Comparison of ENCODE assay signal across 7 cellular contexts in the genomic region with DNA sequence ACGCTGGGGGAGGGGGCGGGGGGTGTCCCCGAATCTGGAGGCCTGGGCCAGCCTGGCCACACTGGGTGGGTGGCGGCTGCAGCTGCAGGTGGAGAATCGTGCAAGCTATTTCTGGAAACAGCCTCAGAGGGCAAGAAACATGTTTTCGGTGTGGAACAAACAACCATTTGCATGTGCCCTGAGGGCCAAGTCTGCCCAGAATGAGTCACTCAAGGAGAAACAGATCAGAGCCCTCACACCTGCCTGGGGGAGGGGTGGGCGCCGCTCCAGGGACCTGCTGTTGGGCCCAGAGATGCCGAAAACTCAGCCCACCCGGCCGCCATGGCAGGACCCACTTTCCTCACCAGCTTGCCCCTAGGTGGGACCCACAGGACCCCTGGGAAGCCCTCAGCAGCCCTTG.
DNase-seq lines count a peak whose midpoint lies in the region; ATAC-seq lines count a peak whose summit lies in the region.
"Not testable (repeated sequence)": the region's sequence is repeated elsewhere in the genome, so short reads cannot be mapped to it uniquely, and the experiment has no call there.

No MANE protein-coding gene starts in this region.

- ATAC-seq in GM18861 (IDR thresholded peaks at IDR 0.05; ENCODE audit: unreplicated experiment) = peak; percentile 41
- peak; percentile 51 for ATAC-seq in GM19397 (IDR thresholded peaks at IDR 0.05; ENCODE audit: unreplicated experiment)
- ATAC-seq in GM21576 (IDR thresholded peaks at IDR 0.05; ENCODE audit: unreplicated experiment) = peak; percentile 41
- ATAC-seq in HG02798 (IDR thresholded peaks at IDR 0.05; ENCODE audit: poor library complexity, unreplicated experiment) = peak; percentile 56
- peak; percentile 45 for ATAC-seq in HG03095 (IDR thresholded peaks at IDR 0.05; ENCODE audit: unreplicated experiment)
- peak; percentile 43 for ATAC-seq in HG03460 (IDR thresholded peaks at IDR 0.05; ENCODE audit: unreplicated experiment)
- ATAC-seq in activated naive CD4-positive, alpha-beta T cell treated with anti-CD3 and anti-CD28 coated beads, Interleukin-2, amount 50 U/mL, for 72 hours = peak; percentile 50 to 66

- not testable (repeated sequence) for H3K36me3 Mint-ChIP-seq in activated naive CD4-positive, alpha-beta T cell treated with anti-CD3 and anti-CD28 coated beads, Interleukin-2, amount 50 U/mL, for 72 hours

- not testable (repeated sequence) for H3K9me3 Mint-ChIP-seq in activated naive CD4-positive, alpha-beta T cell treated with anti-CD3 and anti-CD28 coated beads, Interleukin-2, amount 50 U/mL, for 72 hours

- DNase-seq in activated naive CD4-positive, alpha-beta T cell treated with anti-CD3 and anti-CD28 coated beads, Interleukin-2, amount 50 U/mL, for 72 hours (ENCODE audit: low spot score in 2 of 2) = not testable (repeated sequence)

- not testable (repeated sequence) for H3K27ac Mint-ChIP-seq in activated naive CD4-positive, alpha-beta T cell treated with anti-CD3 and anti-CD28 coated beads, Interleukin-2, amount 50 U/mL, for 72 hours
